8 cellular contexts compared by ENCODE assay signal in the genomic region with DNA sequence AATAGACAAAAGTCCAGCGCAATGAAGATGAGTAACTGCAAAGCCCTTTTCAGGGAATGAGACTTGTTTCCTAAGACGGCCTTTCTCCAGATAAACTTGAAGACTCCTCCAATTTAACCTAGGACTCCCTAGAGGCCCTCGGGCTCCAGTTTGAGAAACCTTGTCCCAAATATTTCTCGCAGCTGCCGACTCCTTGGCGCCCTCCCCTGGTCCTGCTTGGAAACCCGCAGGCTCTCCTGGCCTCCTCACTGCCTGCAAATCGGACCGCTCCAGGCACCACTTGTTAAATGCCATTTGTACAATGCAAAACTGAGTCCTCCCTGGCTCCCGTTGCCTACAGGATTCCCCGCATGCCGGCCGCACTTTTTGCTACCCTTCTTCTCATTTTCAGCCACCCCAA. TPM values are rescaled to one million over a fixed set of nuclear protein-coding genes. Genes with fewer than 3 reads are reported as not detected.
DNase-seq lines count a peak whose midpoint lies in the region; ATAC-seq, FAIRE-seq and TF ChIP-seq lines count a peak whose summit lies in the region.

No MANE protein-coding gene starts in this region.

- no peak for FAIRE-seq in pancreas (lab: Jason Lieb, UNC)

- H4K20me1 ChIP-seq in OCI-LY3 (ENCODE audit: insufficient read depth, low read length), result no peaks in the 10 kb centered on the region

- no peak overlapping the region for H3K4me2 ChIP-seq in OCI-LY3 (ENCODE audit: low read length)

- H3K4me1 ChIP-seq in OCI-LY3 (ENCODE audit: low read length) (no peaks in the 10 kb centered on the region), pancreas (no peaks in the 10 kb centered on the region)

- TF ChIP-seq CTCF in GM12875 (IDR thresholded peaks at IDR 0.05; ENCODE audit: borderline replicate concordance, insufficient read depth, low read depth, low read length) (peak; percentile 29; the same call in 1 of the 2 replicates), OCI-LY3 (IDR thresholded peaks at IDR 0.05; ENCODE audit: low read depth, low read length) (peak; percentile 38), pancreas (IDR thresholded peaks at IDR 0.05) (peak in 1 of 4 donors; percentile 38)

- DNase-seq in AG08396 (ENCODE audit: low spot score) (peak; percentile 52), fibroblast of gingiva (ENCODE audit: low read depth) (peak; percentile 8), pancreas (peak in 4 of 6 donors; percentile 37 to 68 (median 42)), cerebellar nuclear complex (lab: John Stamatoyannopoulos, UW) (no peak)
- DNase-seq in activated CD4-positive, CD25-positive, alpha-beta regulatory T cell (lab: John Stamatoyannopoulos, UW), result no peak

- H3K79me2 ChIP-seq in OCI-LY3 (ENCODE audit: low read length), result no peaks in the 10 kb centered on the region

- H3K4me3 ChIP-seq in GM12875 (ENCODE audit: low read depth, low read length), result no peak overlapping the region
- no peak overlapping the region for H3K4me3 ChIP-seq in OCI-LY3 (ENCODE audit: low read length)
- no peak overlapping the region for H3K4me3 ChIP-seq in pancreas

- intact Hi-C loops in pancreas (cut with DNase I), result no loop called here

- H3K36me3 ChIP-seq in OCI-LY3 (replicated peaks; ENCODE audit: low read depth, low read length), result no peaks in the 10 kb centered on the region
- no peaks in the 10 kb centered on the region for H3K36me3 ChIP-seq in pancreas

- 27 to 33% methylated on average over 13 of the region's 13 CpGs for WGBS in pancreas, 2 donors

- H2AFZ ChIP-seq in OCI-LY3 (ENCODE audit: low read depth, low read length), result no peak overlapping the region

- ATAC-seq in pancreas, result peak in 2 of 4 donors; percentile 65 to 79
- no peak for ATAC-seq in GM19035 (IDR thresholded peaks at IDR 0.05; ENCODE audit: unreplicated experiment)

- H3K27me3 ChIP-seq in OCI-LY3 (ENCODE audit: low read depth, low read length), result no peaks in the 10 kb centered on the region
- H3K27me3 ChIP-seq in pancreas, result no peaks in the 10 kb centered on the region

- H3K9me3 ChIP-seq in OCI-LY3 (ENCODE audit: insufficient read depth, low read length), result no peaks in the 10 kb centered on the region
- H3K9me3 ChIP-seq in pancreas, result no peaks in the 10 kb centered on the region

- H3K27ac ChIP-seq in OCI-LY3 (ENCODE audit: low read length) (no peak overlapping the region), pancreas (no peak overlapping the region)

- H3K9ac ChIP-seq in OCI-LY3 (ENCODE audit: low read length), result no peak overlapping the region

RNA-seq across cellular contexts. Expression of a gene that starts 36.8 kb away (rescaled TPM):
- total RNA-seq in pancreas, result under 1 TPM; 0.06 to 0.59 (median 0.27) TPM
- under 1 TPM; 0.04 to 0.05 TPM for polyA plus RNA-seq in pancreas

RNA-seq across cellular contexts. Expression of a gene that starts 54.1 kb away (rescaled TPM):
- total RNA-seq in pancreas, result 10 to 100 TPM in 2 of 6 donors, 1 to 10 TPM in 4; 5.2 to 35.9 (median 8.5) TPM
- polyA plus RNA-seq in pancreas, result 10 to 100 TPM; 28.8 to 30.4 TPM

Comparison
In these comparisons a context has a peak if more than half of its experiments do, and no peak if none do; other contexts are left out.
1. DNase-seq: peak in AG08396 (single experiment), fibroblast of gingiva (single experiment) and pancreas (4 of 6); none in activated CD4-positive, CD25-positive, alpha-beta regulatory T cell (0 of 4) and cerebellar nuclear complex (0 of 2).